ENCODE assay signal across 8 cellular contexts in the genomic region with DNA sequence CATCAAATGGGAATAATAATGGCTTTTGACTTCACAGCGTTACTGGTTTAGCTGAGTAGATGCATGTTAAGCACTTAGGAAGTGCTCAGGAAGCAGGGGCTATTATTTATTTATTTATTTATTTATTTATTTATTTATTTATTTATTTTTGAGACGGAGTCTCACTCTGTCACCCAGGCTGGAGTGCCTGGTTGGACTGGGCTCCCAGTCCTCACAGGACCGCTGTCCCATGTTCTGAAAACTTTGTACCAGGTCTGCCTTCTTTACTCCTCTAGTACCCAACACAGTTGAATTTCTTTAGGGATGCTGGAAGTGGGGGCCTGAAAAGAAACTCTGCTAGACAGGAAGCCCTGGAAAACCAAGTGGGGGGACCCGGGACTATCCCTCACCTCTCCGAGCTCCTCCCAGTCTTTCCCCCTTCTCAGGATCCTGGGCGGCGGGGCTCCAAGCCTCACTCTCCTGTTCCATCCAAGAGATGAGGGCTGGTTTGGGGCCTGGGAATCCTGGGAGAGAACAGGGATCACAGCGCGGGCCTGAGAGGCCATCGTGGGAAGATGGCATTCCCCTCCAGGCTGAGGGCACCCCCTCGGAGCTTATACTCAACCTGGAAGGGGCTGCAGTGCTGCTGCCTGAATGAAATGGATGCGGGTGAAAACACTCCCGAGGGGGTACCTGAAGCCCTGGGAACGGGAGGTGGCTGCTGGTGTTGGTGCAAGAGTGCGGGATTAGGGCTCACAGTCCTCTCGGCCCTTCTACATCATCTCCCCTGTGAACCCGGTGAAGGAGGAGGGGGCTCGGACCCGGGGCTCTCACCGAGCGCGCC. TPM values are rescaled to one million over a fixed set of nuclear protein-coding genes. Genes with fewer than 3 reads are reported as not detected.
DNase-seq lines count a peak whose midpoint lies in the region; ATAC-seq and TF ChIP-seq lines count a peak whose summit lies in the region.

No MANE protein-coding gene starts in this region.

- H3K4me3 Mint-ChIP-seq in stimulated activated naive CD8-positive, alpha-beta T cell treated with anti-CD3 and anti-CD28 coated beads, Interleukin-15, Interleukin-2, amounts not matched to agents 100 ng/mL and 50 ng/mL, for 24 hours, result peak overlapping the region; percentile 85
- peak overlapping the region; percentile 95 for H3K4me3 Mint-ChIP-seq in neural progenitor cell

- H3K27me3 Mint-ChIP-seq in stimulated activated naive CD8-positive, alpha-beta T cell treated with anti-CD3 and anti-CD28 coated beads, Interleukin-15, Interleukin-2, amounts not matched to agents 100 ng/mL and 50 ng/mL, for 24 hours, result no peaks in the 10 kb centered on the region
- H3K27me3 Mint-ChIP-seq in neural progenitor cell (ENCODE audit: insufficient read depth, low read depth), result peaks cover 9% of the 10 kb centered on the region

- H3K27ac Mint-ChIP-seq in stimulated activated naive CD8-positive, alpha-beta T cell treated with anti-CD3 and anti-CD28 coated beads, Interleukin-15, Interleukin-2, amounts not matched to agents 100 ng/mL and 50 ng/mL, for 24 hours, result peak overlapping the region; percentile 91
- peak overlapping the region; percentile 98 for H3K27ac Mint-ChIP-seq in neural progenitor cell

- H4K20me1 ChIP-seq in neural progenitor cell (ENCODE audit: low read depth), result peaks cover 3% of the 10 kb centered on the region

- peak overlapping the region; percentile 90 for H2AFZ ChIP-seq in neural progenitor cell (replicated peaks)

- H3K9me3 ChIP-seq in neural progenitor cell (ENCODE audit: low read depth), result no peaks in the 10 kb centered on the region

- TF ChIP-seq CTCF in WI38 (IDR thresholded peaks at IDR 0.05; ENCODE audit: low read depth, low read length) (no peak), foreskin fibroblast (IDR thresholded peaks at IDR 0.05; ENCODE audit: low read depth, low read length) (no peak), neural progenitor cell (IDR thresholded peaks at IDR 0.05) (no peak)

- no peak overlapping the region for H3K27ac ChIP-seq in neural progenitor cell

- no peak for ATAC-seq in stimulated activated naive CD8-positive, alpha-beta T cell treated with anti-CD3 and anti-CD28 coated beads, Interleukin-15, Interleukin-2, amounts not matched to agents 100 U/mL and 50 U/mL, for 24 hours
- no peak for ATAC-seq in GM21381 (IDR thresholded peaks at IDR 0.05; ENCODE audit: unreplicated experiment)
- ATAC-seq in HG03135 (IDR thresholded peaks at IDR 0.05; ENCODE audit: unreplicated experiment), result no peak

- no peak for DNase-seq in stimulated activated naive CD8-positive, alpha-beta T cell treated with anti-CD3 and anti-CD28 coated beads, Interleukin-15, Interleukin-2, amounts not matched to agents 100 U/mL and 50 U/mL, for 24 hours
- peak in 1 of 2 donors; percentile 52 for DNase-seq in foreskin fibroblast
- DNase-seq in neural progenitor cell (ENCODE audit: low spot score), result peak; percentile 57
- DNase-seq in stimulated activated naive CD4-positive, alpha-beta T cell treated with Interleukin-2 at 50 U/mL for 16 hours (lab: John Stamatoyannopoulos, UW), result no peak

- peak overlapping the region; percentile 53 for H3K9ac ChIP-seq in neural progenitor cell

- no peaks in the 10 kb centered on the region for H3K36me3 Mint-ChIP-seq in stimulated activated naive CD8-positive, alpha-beta T cell treated with anti-CD3 and anti-CD28 coated beads, Interleukin-15, Interleukin-2, amounts not matched to agents 100 ng/mL and 50 ng/mL, for 24 hours (ENCODE audit: low read depth)
- no peaks in the 10 kb centered on the region for H3K36me3 Mint-ChIP-seq in neural progenitor cell

- H3F3A ChIP-seq in neural progenitor cell (ENCODE audit: low read depth), result peaks cover 32% of the 10 kb centered on the region

- H3K4me1 ChIP-seq in neural progenitor cell, result peaks cover 10% of the 10 kb centered on the region

- no peaks in the 10 kb centered on the region for H3K9me3 Mint-ChIP-seq in stimulated activated naive CD8-positive, alpha-beta T cell treated with anti-CD3 and anti-CD28 coated beads, Interleukin-15, Interleukin-2, amounts not matched to agents 100 ng/mL and 50 ng/mL, for 24 hours
- H3K9me3 Mint-ChIP-seq in neural progenitor cell, result no peaks in the 10 kb centered on the region

- no peaks in the 10 kb centered on the region for H3K27me3 ChIP-seq in neural progenitor cell

- H3K4me2 ChIP-seq in neural progenitor cell, result peak overlapping the region; percentile 93

- H3K4me1 Mint-ChIP-seq in stimulated activated naive CD8-positive, alpha-beta T cell treated with anti-CD3 and anti-CD28 coated beads, Interleukin-15, Interleukin-2, amounts not matched to agents 100 ng/mL and 50 ng/mL, for 24 hours (ENCODE audit: low read depth), result peaks cover 72% of the 10 kb centered on the region
- H3K4me1 Mint-ChIP-seq in neural progenitor cell, result peaks cover 17% of the 10 kb centered on the region

- no peaks in the 10 kb centered on the region for H3K79me2 ChIP-seq in neural progenitor cell (ENCODE audit: low read depth)

- peak overlapping the region; percentile 66 for H3K4me3 ChIP-seq in WI38 (ENCODE audit: low read depth, low read length)
- peak overlapping the region; percentile 57 to 70 for H3K4me3 ChIP-seq in foreskin fibroblast (ENCODE audit: low read depth in 1 of 2, low read length in 2 of 2)
- H3K4me3 ChIP-seq in neural progenitor cell, result peak overlapping the region; percentile 72

- H3K36me3 ChIP-seq in neural progenitor cell, result no peaks in the 10 kb centered on the region

RNA-seq across cellular contexts. Expression of gene ZNF688, which starts 0.7 kb away (rescaled TPM):
- 3.6 and 6.2 TPM in 2 replicates for total RNA-seq in neural progenitor cell (ENCODE audit: low replicate concordance)

RNA-seq across cellular contexts. Expression of gene ZNF764, which starts 12.7 kb away (rescaled TPM):
- 3.6 and 12.6 TPM in 2 replicates for total RNA-seq in neural progenitor cell (ENCODE audit: low replicate concordance)

RNA-seq across cellular contexts. Expression of gene ZNF785, which starts 14.7 kb away (rescaled TPM):
- total RNA-seq in neural progenitor cell (ENCODE audit: low replicate concordance), result 17.8 and 19.5 TPM in 2 replicates

RNA-seq across cellular contexts. Expression of gene ZNF747, which starts 36.2 kb away (rescaled TPM):
- total RNA-seq in neural progenitor cell (ENCODE audit: low replicate concordance), result 7.0 and 14.5 TPM in 2 replicates

RNA-seq across cellular contexts. Expression of gene ZNF689, which starts 39.4 kb away (rescaled TPM):
- total RNA-seq in neural progenitor cell (ENCODE audit: low replicate concordance), result 9.2 and 15.3 TPM in 2 replicates
